9 cellular contexts compared by ENCODE assay signal in the genomic region with DNA sequence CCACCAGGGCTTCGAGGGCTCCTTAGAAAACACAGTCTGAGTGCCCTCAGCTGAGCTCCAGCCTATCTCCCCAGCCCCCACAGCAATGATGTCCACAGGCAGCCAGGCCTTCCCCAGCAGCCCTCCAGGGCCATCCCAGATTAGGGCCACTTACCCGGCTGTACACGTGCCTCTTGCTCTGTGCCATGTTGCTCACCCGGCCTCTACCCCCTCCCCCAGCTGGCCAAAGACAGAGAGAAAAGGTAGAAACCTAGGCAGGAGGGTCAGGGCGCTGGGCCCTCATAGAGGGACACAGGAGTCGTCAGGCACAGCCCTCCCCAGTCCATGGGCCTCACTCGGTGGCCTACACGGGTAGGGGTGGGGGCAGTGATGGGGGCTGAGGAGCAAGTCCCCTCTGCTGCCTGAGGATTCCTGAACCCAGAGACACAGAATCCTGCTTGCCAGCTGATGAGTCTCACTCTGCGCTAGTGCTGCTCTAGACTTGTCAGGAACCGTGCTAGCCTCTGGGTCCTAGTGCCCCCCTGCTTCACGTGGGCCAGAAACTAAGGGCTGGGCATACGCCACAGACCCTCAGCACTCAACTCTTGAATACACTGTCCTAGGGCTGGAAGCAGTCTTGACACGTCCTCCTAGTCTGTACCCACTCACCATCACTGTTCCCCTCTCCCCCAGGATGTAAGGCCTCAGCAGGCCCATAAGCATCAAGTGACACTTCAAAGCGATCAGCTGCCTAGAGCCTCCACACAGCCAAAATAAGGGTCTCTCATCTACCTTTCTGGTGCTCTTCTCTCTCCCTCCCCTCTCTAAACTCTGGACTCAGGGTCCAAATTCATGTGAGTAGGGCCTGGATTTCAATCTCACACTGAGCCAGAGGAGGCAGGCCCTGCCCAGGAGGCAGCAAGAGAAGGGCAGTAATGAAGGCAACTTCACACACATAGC. TPM values are rescaled to one million over a fixed set of nuclear protein-coding genes. Genes with fewer than 3 reads are reported as not detected.
DNase-seq lines count a peak whose midpoint lies in the region; ATAC-seq, FAIRE-seq and TF ChIP-seq lines count a peak whose summit lies in the region.
"Had no signal": no experiment of that assay in that cellular context is flagged by ENCODE, and none has a peak within 500 bp of the region (broad histone marks: within the 10 kb centered on the region; RNA-seq: fewer than 3 reads in every experiment).

Gene DCTN1, minus strand, starts transcription at position 461 of the 939 bp plus-strand sequence. Its CDS starts 274 bp downstream, at position 187.

- H2AFZ ChIP-seq in Karpas-422 (ENCODE audit: low read length), result no peak within 1 kb of the TSS

- H4K20me1 ChIP-seq in Karpas-422 (ENCODE audit: insufficient read depth, low read depth, low read length), result peaks cover 3% of the 10 kb centered on the region; the same call in 1 of the 2 replicates

- H3K4me1 ChIP-seq in Karpas-422 (ENCODE audit: low read length), result peaks cover 9% of the 10 kb centered on the region; the same call in 1 of the 2 replicates

- no peaks in the 10 kb centered on the region for H3K9me3 ChIP-seq in Karpas-422 (ENCODE audit: low read length)

- H3K9me2 ChIP-seq in Karpas-422 (replicated peaks; ENCODE audit: insufficient read depth, low read length), result no peaks in the 10 kb centered on the region

- H3K27me3 Mint-ChIP-seq in activated naive CD8-positive, alpha-beta T cell, result no peaks in the 10 kb centered on the region
- H3K27me3 Mint-ChIP-seq in natural killer cell (ENCODE audit: low read depth in 2 of 2), result no peaks in the 10 kb centered on the region

- FAIRE-seq in frontal cortex (lab: Jason Lieb, UNC) (no peak), urothelium cell line (lab: Jason Lieb, UNC) (peak; percentile 61)

- H3K9ac ChIP-seq in Karpas-422 (ENCODE audit: low read length), result no peak within 1 kb of the TSS

- intact Hi-C loops in natural killer cell (cut with micrococcal nuclease), result no loop called here

- no peak within 1 kb of the TSS for H3K4me2 ChIP-seq in Karpas-422 (ENCODE audit: low read depth, low read length, poor library complexity, severe bottlenecking)

- peak; percentile 72 to 89 (median 87) for ATAC-seq in natural killer cell

- no peaks in the 10 kb centered on the region for H3K27me3 ChIP-seq in Karpas-422 (ENCODE audit: low read length)

- DNase-seq in NCI-H1105 treated with DMSO at 0.1 percent for 48 hours (lab: John Stamatoyannopoulos, UW) (peak; percentile 15), NCI-H1105 (lab: John Stamatoyannopoulos, UW) (no peak), Karpas-422 (peak; percentile 55), frontal cortex (ENCODE audit: low spot score in 2 of 2) (peak in 1 of 2 donors; percentile 69), natural killer cell (peak; percentile 18), urothelium cell line (ENCODE audit: low spot score) (peak; percentile 66), KG1 (lab: John Stamatoyannopoulos, UW) (no peak)

- peaks cover 4% of the 10 kb centered on the region for H3K36me3 Mint-ChIP-seq in activated naive CD8-positive, alpha-beta T cell
- no peaks in the 10 kb centered on the region for H3K36me3 Mint-ChIP-seq in natural killer cell

- peak within 1 kb of the TSS; percentile 66 for H3K4me3 Mint-ChIP-seq in activated naive CD8-positive, alpha-beta T cell
- peak within 1 kb of the TSS; percentile 42 for H3K4me3 Mint-ChIP-seq in natural killer cell

- peaks cover 42% of the 10 kb centered on the region for H3K4me1 Mint-ChIP-seq in activated naive CD8-positive, alpha-beta T cell (ENCODE audit: low read depth)
- H3K4me1 Mint-ChIP-seq in natural killer cell, result peaks cover 60 to 62% of the 10 kb centered on the region in 2 donors

- TF ChIP-seq CTCF in natural killer cell (IDR thresholded peaks at IDR 0.05), result no peak

- no peaks in the 10 kb centered on the region for H3K9me3 Mint-ChIP-seq in activated naive CD8-positive, alpha-beta T cell (ENCODE audit: low read depth)
- H3K9me3 Mint-ChIP-seq in natural killer cell, result no peaks in the 10 kb centered on the region

- H3K27ac ChIP-seq in Karpas-422 (ENCODE audit: low read length), result no peak within 1 kb of the TSS
- H3K27ac ChIP-seq: C4-2B had no signal

- peak within 1 kb of the TSS; percentile 6 for H3K27ac Mint-ChIP-seq in activated naive CD8-positive, alpha-beta T cell
- peak within 1 kb of the TSS; percentile 7 to 55 for H3K27ac Mint-ChIP-seq in natural killer cell

- peaks cover 66% of the 10 kb centered on the region for H3K79me2 ChIP-seq in Karpas-422 (ENCODE audit: low read length)

- peaks cover 20% of the 10 kb centered on the region; the same call in 1 of the 2 replicates for H3K36me3 ChIP-seq in Karpas-422 (ENCODE audit: insufficient read depth, low read length)

- no peak within 1 kb of the TSS for H3K4me3 ChIP-seq in Karpas-422 (ENCODE audit: low read length)

RNA-seq across cellular contexts. Expression of gene DCTN1, which starts in this region (rescaled TPM):
- 95.0 and 96.4 TPM in 2 replicates for total RNA-seq in Karpas-422 (2014; rRNA removed; shearing (Covaris generic); ENCODE audit: low replicate concordance)
- 111 TPM for total RNA-seq in frontal cortex
- 100 to 1,000 TPM; 103 to 116 (median 116) TPM for total RNA-seq in natural killer cell

Comparison
In these comparisons a context has a peak if more than half of its experiments do, and no peak if none do; other contexts are left out.
1. DNase-seq: peak in NCI-H1105 treated with DMSO at 0.1 percent for 48 hours (single experiment), Karpas-422 (single experiment), natural killer cell (single experiment) and urothelium cell line (single experiment); none in NCI-H1105 (single experiment) and KG1 (single experiment).